Comparison of ENCODE assay signal across 36 cellular contexts in the genomic region with DNA sequence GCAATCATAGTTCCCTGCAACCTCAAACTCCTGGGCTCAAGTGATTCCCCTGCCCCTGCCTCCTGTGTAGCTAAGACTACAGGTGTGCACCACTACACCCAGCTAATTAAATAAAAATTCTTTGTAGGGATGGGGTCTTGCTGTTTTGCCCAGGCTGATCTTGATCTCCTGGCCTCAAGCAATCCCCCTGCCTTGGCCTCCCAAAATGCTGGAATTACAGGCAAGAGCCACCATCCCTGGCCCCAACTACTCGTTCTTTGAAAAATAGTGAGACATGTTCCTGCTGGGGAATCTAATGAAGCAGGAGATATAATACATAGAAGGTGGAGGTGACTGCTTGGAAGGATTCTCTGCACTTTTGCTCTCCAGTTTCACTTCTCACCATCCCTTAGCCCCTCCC. TPM values are rescaled to one million over a fixed set of nuclear protein-coding genes. Genes with fewer than 3 reads are reported as not detected.
"Had no signal": no experiment of that assay in that cellular context is flagged by ENCODE, and none has a peak within 500 bp of the region (broad histone marks: within the 10 kb centered on the region; RNA-seq: fewer than 3 reads in every experiment).

No MANE protein-coding gene starts in this region.

- H3K4me1 ChIP-seq: Peyer's patch, SJSA1 had no signal

- H3K36me3 ChIP-seq: brain microvascular endothelial cell, Peyer's patch, SJSA1 had no signal

- H3K36me3 Mint-ChIP-seq: activated naive CD8-positive, alpha-beta T cell treated with anti-CD3 and anti-CD28 coated beads for 36 hours had no signal

- H3K27me3 ChIP-seq: brain microvascular endothelial cell, Peyer's patch, SJSA1 had no signal

- H3K4me3 ChIP-seq: Peyer's patch, SJSA1 had no signal

- H3K4me3 Mint-ChIP-seq: activated CD4-positive, alpha-beta T cell treated with anti-CD3 and anti-CD28 coated beads for 36 hours; activated CD8-positive, alpha-beta T cell treated with anti-CD3 and anti-CD28 coated beads for 36 hours; activated naive CD8-positive, alpha-beta T cell treated with anti-CD3 and anti-CD28 coated beads for 36 hours; activated T-cell treated with anti-CD3 and anti-CD28 coated beads, Interleukin-2, amount 50 U/mL, for 72 hours; activated T-helper 17 cell treated with anti-CD3 and anti-CD28 coated beads, Interleukin-2, amount 50 U/mL, for 72 hours; T-helper 1 cell treated with Interleukin-12 subunit alpha and Interleukin-12 subunit beta and Interleukin-4 antibody, amounts not matched to agents 30 μg/mL and 1 μg/mL, for 36 hours; T-helper 2 cell treated with Interferon-gamma antibody and Interleukin-4, amounts not matched to agents 5 μg/mL and 100 μg/mL, for 36 hours; WTC11 had no signal

- H3K4me1 Mint-ChIP-seq: activated CD4-positive, alpha-beta T cell treated with anti-CD3 and anti-CD28 coated beads for 36 hours; activated naive CD8-positive, alpha-beta T cell treated with anti-CD3 and anti-CD28 coated beads for 36 hours; activated T-helper 17 cell treated with anti-CD3 and anti-CD28 coated beads, Interleukin-2, amount 50 U/mL, for 72 hours had no signal

- H3K27ac ChIP-seq: brain microvascular endothelial cell, KMS-11, Peyer's patch, SJSA1 had no signal

- DNase-seq: activated CD4-positive, alpha-beta T cell treated with anti-CD3 and anti-CD28 coated beads for 36 hours; activated CD8-positive, alpha-beta T cell treated with anti-CD3 and anti-CD28 coated beads for 36 hours; activated effector memory CD4-positive, alpha-beta T cell treated with anti-CD3 and anti-CD28 coated beads, Interleukin-2, amount 50 U/mL, for 16 hours; activated naive CD4-positive, alpha-beta T cell; activated naive CD4-positive, alpha-beta T cell treated with anti-CD3 and anti-CD28 coated beads, Interleukin-2, amount 50 U/mL, for 16 hours; activated naive CD8-positive, alpha-beta T cell treated with anti-CD3 and anti-CD28 coated beads for 36 hours; activated T-cell treated with anti-CD3 and anti-CD28 coated beads, Interleukin-2, amount 50 U/mL, for 1 hour; activated T-cell treated with anti-CD3 and anti-CD28 coated beads, Interleukin-2, amount 50 U/mL, for 72 hours; amniotic stem cell; aorta; brain microvascular endothelial cell; MM.1S; MV-4-11; NCI-H1092; NCI-H1436 treated with DMSO at 0.1 percent for 48 hours; NCI-H187; NCI-H2029 treated with DMSO at 0.1 percent for 48 hours; NCI-H2107; NCI-H2171; NCI-H510A; NCI-H526; NCI-H748 treated with DMSO at 0.1 percent for 48 hours; NK-92 treated with Interleukin-12 subunit alpha and Interleukin-12 subunit beta, amount 100 ng/mL, for 24 hours; PC-3; RPMI8226; SHP77 treated with DMSO at 0.1 percent for 48 hours; SK-N-SH had no signal

- ATAC-seq: activated CD4-positive, alpha-beta T cell treated with anti-CD3 and anti-CD28 coated beads for 36 hours; activated CD4-positive, CD25-positive, alpha-beta regulatory T cell treated with anti-CD3 and anti-CD28 coated beads, Interleukin-2, amount 50 U/mL, for 24 hours; activated CD8-positive, alpha-beta T cell treated with anti-CD3 and anti-CD28 coated beads for 36 hours; activated T-cell treated with anti-CD3 and anti-CD28 coated beads, Interleukin-2, amount 50 U/mL, for 72 hours; activated T-helper 17 cell treated with anti-CD3 and anti-CD28 coated beads, Interleukin-2, amount 50 U/mL, for 72 hours; PC-3; WTC11 had no signal

- H3K27ac Mint-ChIP-seq: activated CD4-positive, alpha-beta T cell treated with anti-CD3 and anti-CD28 coated beads for 36 hours; activated CD8-positive, alpha-beta T cell treated with anti-CD3 and anti-CD28 coated beads for 36 hours; activated naive CD8-positive, alpha-beta T cell treated with anti-CD3 and anti-CD28 coated beads for 36 hours; activated T-cell treated with anti-CD3 and anti-CD28 coated beads, Interleukin-2, amount 50 U/mL, for 72 hours; activated T-helper 17 cell treated with anti-CD3 and anti-CD28 coated beads, Interleukin-2, amount 50 U/mL, for 72 hours; T-helper 1 cell treated with Interleukin-12 subunit alpha and Interleukin-12 subunit beta and Interleukin-4 antibody, amounts not matched to agents 30 μg/mL and 1 μg/mL, for 36 hours; T-helper 2 cell treated with Interferon-gamma antibody and Interleukin-4, amounts not matched to agents 5 μg/mL and 100 μg/mL, for 36 hours; WTC11 had no signal

- H3K9me3 Mint-ChIP-seq: activated CD8-positive, alpha-beta T cell treated with anti-CD3 and anti-CD28 coated beads for 36 hours; activated naive CD8-positive, alpha-beta T cell treated with anti-CD3 and anti-CD28 coated beads for 36 hours; activated T-cell treated with anti-CD3 and anti-CD28 coated beads, Interleukin-2, amount 50 U/mL, for 72 hours; activated T-helper 17 cell treated with anti-CD3 and anti-CD28 coated beads, Interleukin-2, amount 50 U/mL, for 72 hours; T-helper 1 cell treated with Interleukin-12 subunit alpha and Interleukin-12 subunit beta and Interleukin-4 antibody, amounts not matched to agents 30 μg/mL and 1 μg/mL, for 36 hours; T-helper 2 cell treated with Interferon-gamma antibody and Interleukin-4, amounts not matched to agents 5 μg/mL and 100 μg/mL, for 36 hours had no signal

- H3K9me3 ChIP-seq: Peyer's patch, SJSA1, SK-N-SH had no signal

RNA-seq across cellular contexts. Expression of a gene that starts 40.1 kb away (rescaled TPM):
- total RNA-seq: activated CD4-positive, alpha-beta T cell treated with anti-CD3 and anti-CD28 coated beads for 36 hours; activated CD8-positive, alpha-beta T cell treated with anti-CD3 and anti-CD28 coated beads for 36 hours; activated naive CD8-positive, alpha-beta T cell treated with anti-CD3 and anti-CD28 coated beads for 36 hours; activated T-cell treated with anti-CD3 and anti-CD28 coated beads, Interleukin-2, amount 50 U/mL, for 72 hours; activated T-helper 17 cell treated with anti-CD3 and anti-CD28 coated beads, Interleukin-2, amount 50 U/mL, for 72 hours; aorta; LHCN-M2; PC-3; Peyer's patch; SJSA1; WTC11 had no signal
